In the genomic region with DNA sequence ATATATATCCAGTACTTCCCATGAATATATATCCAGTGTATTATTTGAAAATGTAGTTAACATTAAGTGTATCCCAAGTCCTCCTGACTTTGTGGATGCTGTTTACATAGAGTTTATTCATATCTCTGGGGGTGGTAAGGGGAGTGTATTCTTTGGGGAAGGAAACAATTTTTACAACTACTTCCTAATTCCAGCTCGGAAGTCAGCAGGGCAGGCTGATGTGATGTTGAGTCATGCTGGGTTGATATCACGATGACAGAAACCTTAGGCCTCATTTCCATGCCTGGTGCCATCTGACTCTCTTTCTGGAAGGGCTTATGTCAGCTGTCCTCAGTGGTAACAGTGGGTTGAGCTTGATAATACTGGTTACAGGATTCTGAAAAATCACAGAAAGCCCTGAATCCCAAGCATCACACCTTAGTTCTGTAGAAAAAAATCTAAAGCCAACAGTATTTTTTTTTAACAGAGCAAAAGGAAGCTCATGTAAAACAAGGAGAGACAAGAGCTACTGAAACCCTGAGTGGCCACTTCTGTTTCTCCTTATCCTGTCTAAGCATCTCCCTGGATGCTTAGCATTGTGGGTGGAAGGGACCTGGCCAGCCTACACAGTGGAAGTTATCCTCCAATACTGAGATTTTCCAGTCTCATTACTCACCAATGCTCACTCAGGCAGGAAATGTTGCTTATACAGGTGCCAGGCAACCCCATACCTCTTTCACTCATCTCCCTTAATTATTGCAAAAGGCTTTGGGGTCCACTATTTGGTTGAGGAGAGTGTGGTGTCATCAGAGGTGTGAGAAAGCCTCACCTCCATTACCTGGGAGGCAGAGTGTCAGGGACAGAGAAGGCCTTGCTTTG, we compare ENCODE assay signal across 12 cellular contexts.
DNase-seq lines count a peak whose midpoint lies in the region; ATAC-seq and TF ChIP-seq lines count a peak whose summit lies in the region.
"Had no signal": no experiment of that assay in that cellular context is flagged by ENCODE, and none has a peak within 500 bp of the region (broad histone marks: within the 10 kb centered on the region; RNA-seq: fewer than 3 reads in every experiment).

No MANE protein-coding gene starts in this region.

- H3K4me3 Mint-ChIP-seq in activated CD8-positive, alpha-beta T cell treated with anti-CD3 and anti-CD28 coated beads for 36 hours, result no peak overlapping the region
- H3K4me3 Mint-ChIP-seq in activated CD8-positive, alpha-beta T cell treated with anti-CD3 and anti-CD28 coated beads, Interleukin-2, amount 10 ng/mL, durations not matched to agents 7 days and 5 days, result no peak overlapping the region
- H3K4me3 Mint-ChIP-seq in activated CD4-positive, alpha-beta memory T cell treated with anti-CD3 and anti-CD28 coated beads, Interleukin-2, amount 10 ng/mL, durations not matched to agents 7 days and 5 days, result no peak overlapping the region
- H3K4me3 Mint-ChIP-seq: activated CD4-positive, alpha-beta T cell treated with anti-CD3 and anti-CD28 coated beads, Interleukin-2, amount 10 ng/mL, durations not matched to agents 7 days and 5 days; natural killer cell treated with Interleukin-12 subunit alpha and Interleukin-12 subunit beta and Interleukin-15 and Interleukin-18, amount 100 ng/mL, for 72 hours had no signal

- intact Hi-C loops in activated CD8-positive, alpha-beta T cell treated with anti-CD3 and anti-CD28 coated beads for 36 hours (cut with micrococcal nuclease), result no loop called here
- intact Hi-C loops in vagina (cut with DNase I), result no loop called here

- no peak for TF ChIP-seq POLR2A in vagina (IDR thresholded peaks at IDR 0.05)

- H3K36me3 ChIP-seq in vagina, result no peaks in the 10 kb centered on the region

- H3K4me1 Mint-ChIP-seq in activated CD8-positive, alpha-beta T cell treated with anti-CD3 and anti-CD28 coated beads for 36 hours (ENCODE audit: low read depth), result peaks cover 2% of the 10 kb centered on the region
- no peaks in the 10 kb centered on the region for H3K4me1 Mint-ChIP-seq in activated CD8-positive, alpha-beta T cell treated with anti-CD3 and anti-CD28 coated beads, Interleukin-2, amount 10 ng/mL, durations not matched to agents 7 days and 5 days (ENCODE audit: low read depth)
- no peaks in the 10 kb centered on the region for H3K4me1 Mint-ChIP-seq in activated CD4-positive, alpha-beta memory T cell treated with anti-CD3 and anti-CD28 coated beads, Interleukin-2, amount 10 ng/mL, durations not matched to agents 7 days and 5 days
- H3K4me1 Mint-ChIP-seq: activated CD4-positive, alpha-beta T cell treated with anti-CD3 and anti-CD28 coated beads, Interleukin-2, amount 10 ng/mL, durations not matched to agents 7 days and 5 days had no signal

- ATAC-seq in activated CD8-positive, alpha-beta T cell treated with anti-CD3 and anti-CD28 coated beads for 36 hours, result peak; percentile 30
- ATAC-seq in activated CD8-positive, alpha-beta T cell treated with anti-CD3 and anti-CD28 coated beads, Interleukin-2, amount 10 ng/mL, durations not matched to agents 7 days and 5 days, result no peak
- ATAC-seq in GM19035 (IDR thresholded peaks at IDR 0.05; ENCODE audit: unreplicated experiment), result no peak

- H3K27me3 Mint-ChIP-seq in activated CD8-positive, alpha-beta T cell treated with anti-CD3 and anti-CD28 coated beads for 36 hours, result peaks cover 5% of the 10 kb centered on the region
- peaks cover 3% of the 10 kb centered on the region for H3K27me3 Mint-ChIP-seq in activated CD8-positive, alpha-beta T cell treated with anti-CD3 and anti-CD28 coated beads, Interleukin-2, amount 10 ng/mL, durations not matched to agents 7 days and 5 days (ENCODE audit: low read depth)
- H3K27me3 Mint-ChIP-seq in activated CD4-positive, alpha-beta memory T cell treated with anti-CD3 and anti-CD28 coated beads, Interleukin-2, amount 10 ng/mL, durations not matched to agents 7 days and 5 days, result peaks cover 10% of the 10 kb centered on the region

- no peaks in the 10 kb centered on the region for H3K36me3 Mint-ChIP-seq in activated CD8-positive, alpha-beta T cell treated with anti-CD3 and anti-CD28 coated beads for 36 hours (ENCODE audit: low read depth)
- H3K36me3 Mint-ChIP-seq in activated CD8-positive, alpha-beta T cell treated with anti-CD3 and anti-CD28 coated beads, Interleukin-2, amount 10 ng/mL, durations not matched to agents 7 days and 5 days (ENCODE audit: low read depth), result no peaks in the 10 kb centered on the region
- H3K36me3 Mint-ChIP-seq in activated CD4-positive, alpha-beta memory T cell treated with anti-CD3 and anti-CD28 coated beads, Interleukin-2, amount 10 ng/mL, durations not matched to agents 7 days and 5 days (ENCODE audit: low read depth), result no peaks in the 10 kb centered on the region

- POLR2A ChIA-PET in activated CD8-positive, alpha-beta T cell treated with anti-CD3 and anti-CD28 coated beads for 36 hours (lab: Charles Lee), result no interaction called here
- POLR2A ChIA-PET in activated CD8-positive, alpha-beta T cell treated with anti-CD3 and anti-CD28 coated beads, Interleukin-2, amount 10 ng/mL, durations not matched to agents 7 days and 5 days (lab: Charles Lee), result no interaction called here
- POLR2A ChIA-PET in activated CD4-positive, alpha-beta memory T cell treated with anti-CD3 and anti-CD28 coated beads, Interleukin-2, amount 10 ng/mL, durations not matched to agents 7 days and 5 days (lab: Charles Lee), result no interaction called here

- CTCF ChIA-PET in activated CD8-positive, alpha-beta T cell treated with anti-CD3 and anti-CD28 coated beads for 36 hours (lab: Charles Lee), result interaction anchor here (0.7 kb wide), 1 partner anchor 141 kb away, joined by 3 read pairs; no protein-coding TSS in a partner anchor
- CTCF ChIA-PET in activated CD8-positive, alpha-beta T cell treated with anti-CD3 and anti-CD28 coated beads, Interleukin-2, amount 10 ng/mL, durations not matched to agents 7 days and 5 days (lab: Charles Lee), result interaction anchor here (0.7 kb wide), 1 partner anchor 9 kb away, joined by 3 read pairs; no protein-coding TSS in a partner anchor
- CTCF ChIA-PET in activated CD4-positive, alpha-beta memory T cell treated with anti-CD3 and anti-CD28 coated beads, Interleukin-2, amount 10 ng/mL, durations not matched to agents 7 days and 5 days (lab: Charles Lee), result interaction anchor here (1.0 kb wide), 1 partner anchor 223 kb away, joined by 4 read pairs; no protein-coding TSS in a partner anchor

- H3K27ac Mint-ChIP-seq in activated CD8-positive, alpha-beta T cell treated with anti-CD3 and anti-CD28 coated beads for 36 hours, result no peak overlapping the region
- H3K27ac Mint-ChIP-seq in activated CD8-positive, alpha-beta T cell treated with anti-CD3 and anti-CD28 coated beads, Interleukin-2, amount 10 ng/mL, durations not matched to agents 7 days and 5 days, result no peak overlapping the region
- no peak overlapping the region for H3K27ac Mint-ChIP-seq in activated CD4-positive, alpha-beta memory T cell treated with anti-CD3 and anti-CD28 coated beads, Interleukin-2, amount 10 ng/mL, durations not matched to agents 7 days and 5 days
- H3K27ac Mint-ChIP-seq: activated CD4-positive, alpha-beta T cell treated with anti-CD3 and anti-CD28 coated beads, Interleukin-2, amount 10 ng/mL, durations not matched to agents 7 days and 5 days; natural killer cell treated with Interleukin-12 subunit alpha and Interleukin-12 subunit beta and Interleukin-15 and Interleukin-18, amount 100 ng/mL, for 72 hours had no signal

- no peak overlapping the region for H3K27ac ChIP-seq in vagina

- no peaks in the 10 kb centered on the region for H3K4me1 ChIP-seq in vagina

- DNase-seq in activated CD8-positive, alpha-beta T cell treated with anti-CD3 and anti-CD28 coated beads for 36 hours, result no peak
- no peak for DNase-seq in activated CD8-positive, alpha-beta T cell treated with anti-CD3 and anti-CD28 coated beads, Interleukin-2, amount 10 ng/mL, durations not matched to agents 7 days and 5 days
- DNase-seq in SW480 (ENCODE audit: low spot score) (peak; percentile 8), fibroblast of pulmonary artery (ENCODE audit: low read depth) (peak; percentile 52), stromal cell of bone marrow (ENCODE audit: low read depth) (peak; percentile 93), vagina (ENCODE audit: extremely low spot score in 2 of 2) (no peak)
- DNase-seq in activated CD4-positive, alpha-beta memory T cell treated with anti-CD3 and anti-CD28 coated beads, Interleukin-2, amount 10 ng/mL, durations not matched to agents 7 days and 5 days, result no peak
- DNase-seq: activated CD4-positive, alpha-beta T cell treated with anti-CD3 and anti-CD28 coated beads, Interleukin-2, amount 10 ng/mL, durations not matched to agents 7 days and 5 days; amygdala; NCI-H1092 had no signal

- H3K9me3 ChIP-seq in vagina, result peaks cover 6% of the 10 kb centered on the region

- no peaks in the 10 kb centered on the region for H3K27me3 ChIP-seq in vagina

- H3K9me3 Mint-ChIP-seq in activated CD8-positive, alpha-beta T cell treated with anti-CD3 and anti-CD28 coated beads for 36 hours, result peaks cover 6% of the 10 kb centered on the region
- peaks cover 8% of the 10 kb centered on the region for H3K9me3 Mint-ChIP-seq in activated CD8-positive, alpha-beta T cell treated with anti-CD3 and anti-CD28 coated beads, Interleukin-2, amount 10 ng/mL, durations not matched to agents 7 days and 5 days (ENCODE audit: insufficient read depth)
- peaks cover 18% of the 10 kb centered on the region for H3K9me3 Mint-ChIP-seq in activated CD4-positive, alpha-beta memory T cell treated with anti-CD3 and anti-CD28 coated beads, Interleukin-2, amount 10 ng/mL, durations not matched to agents 7 days and 5 days

- no peak overlapping the region for H3K4me3 ChIP-seq in fibroblast of pulmonary artery (replicated peaks; ENCODE audit: low read depth, low read length)
- no peak overlapping the region for H3K4me3 ChIP-seq in vagina

- TF ChIP-seq CTCF in activated CD8-positive, alpha-beta T cell treated with anti-CD3 and anti-CD28 coated beads for 36 hours (IDR thresholded peaks at IDR 0.05), result no peak
- TF ChIP-seq CTCF in fibroblast of pulmonary artery (IDR thresholded peaks at IDR 0.05; ENCODE audit: low read length, missing control alignments) (no peak), vagina (IDR thresholded peaks at IDR 0.05) (no peak)

Comparison
In these comparisons a context has a peak if more than half of its experiments do, and no peak if none do; other contexts are left out.
1. DNase-seq: peak in SW480 (single experiment), fibroblast of pulmonary artery (single experiment) and stromal cell of bone marrow (single experiment); none in activated CD8-positive, alpha-beta T cell treated with anti-CD3 and anti-CD28 coated beads for 36 hours (single experiment), activated CD8-positive, alpha-beta T cell treated with anti-CD3 and anti-CD28 coated beads, Interleukin-2, amount 10 ng/mL, durations not matched to agents 7 days and 5 days (single experiment), activated CD4-positive, alpha-beta memory T cell treated with anti-CD3 and anti-CD28 coated beads, Interleukin-2, amount 10 ng/mL, durations not matched to agents 7 days and 5 days (single experiment) and vagina (0 of 2).